9 cellular contexts compared by ENCODE assay signal in genomic region chr11:68270334-68271022, GRCh38. TPM values are rescaled to one million over a fixed set of nuclear protein-coding genes. Genes with fewer than 3 reads are reported as not detected.
A peak's percentile ranks its signal among the peaks of the same experiment; 100 is the strongest.
DNase-seq lines count a peak whose midpoint lies in the region; ATAC-seq and TF ChIP-seq lines count a peak whose summit lies in the region.
"Had no signal": no experiment of that assay in that cellular context is flagged by ENCODE, and none has a peak within 500 bp of the region (broad histone marks: within the 10 kb centered on the region; RNA-seq: fewer than 3 reads in every experiment).

No MANE protein-coding gene starts in this region.

- no peak for DNase-seq in BE2C
- DNase-seq in MG63: no peak
- DNase-seq in dorsolateral prefrontal cortex: no peak
- no peak for DNase-seq in natural killer cell treated with Interleukin-12 subunit alpha and Interleukin-12 subunit beta and Interleukin-15 and Interleukin-18, amount 100 ng/mL, for 72 hours (ENCODE audit: low spot score)
- no peak for DNase-seq in hypothalamus (lab: John Stamatoyannopoulos, UW)
- no peak for DNase-seq in NCI-H345 (lab: John Stamatoyannopoulos, UW)
- no peak for DNase-seq in NCI-H2171 treated with DMSO at 0.1 percent for 48 hours (lab: John Stamatoyannopoulos, UW)
- DNase-seq: NCI-H187 treated with DMSO at 0.1 percent for 48 hours had no signal

- H3K4me1 ChIP-seq in BE2C: no peaks in the 10 kb centered on the region

- no peaks in the 10 kb centered on the region for H3K27me3 Mint-ChIP-seq in natural killer cell treated with Interleukin-12 subunit alpha and Interleukin-12 subunit beta and Interleukin-15 and Interleukin-18, amount 100 ng/mL, for 72 hours

- peak overlapping the region; percentile 89 for H3K4me3 Mint-ChIP-seq in natural killer cell treated with Interleukin-12 subunit alpha and Interleukin-12 subunit beta and Interleukin-15 and Interleukin-18, amount 100 ng/mL, for 72 hours

- H3K9me3 Mint-ChIP-seq in natural killer cell treated with Interleukin-12 subunit alpha and Interleukin-12 subunit beta and Interleukin-15 and Interleukin-18, amount 100 ng/mL, for 72 hours: no peaks in the 10 kb centered on the region

- H3K27ac Mint-ChIP-seq in natural killer cell treated with Interleukin-12 subunit alpha and Interleukin-12 subunit beta and Interleukin-15 and Interleukin-18, amount 100 ng/mL, for 72 hours: peak overlapping the region; percentile 88 to 93

- peaks cover 4% of the 10 kb centered on the region for H3K36me3 Mint-ChIP-seq in natural killer cell treated with Interleukin-12 subunit alpha and Interleukin-12 subunit beta and Interleukin-15 and Interleukin-18, amount 100 ng/mL, for 72 hours

- TF ChIP-seq CTCF in BE2C (IDR thresholded peaks at IDR 0.05; ENCODE audit: low read depth, low read length) (no peak), dorsolateral prefrontal cortex (IDR thresholded peaks at IDR 0.05 in 54 of 56, conservative IDR thresholded peaks at IDR 0.05 in 2 of 56; ENCODE audit: low read depth in 1 of 56, partially characterized antibody in 56 of 56) (no peak)

- intact Hi-C loops in dorsolateral prefrontal cortex (cut with DNase I): loop anchor here in 1 of 2 donors (2.0 to 5.0 kb wide), 2 partner anchors 14 to 192 kb away; partner anchors contain the start of gene PPP6R3

- peaks cover 7% of the 10 kb centered on the region for H3K36me3 ChIP-seq in BE2C
- peaks cover 34% of the 10 kb centered on the region for H3K36me3 ChIP-seq in MG63

- H3K9me3 ChIP-seq in BE2C (no peaks in the 10 kb centered on the region), MG63 (no peaks in the 10 kb centered on the region)

- no peak for ATAC-seq in natural killer cell treated with Interleukin-12 subunit alpha and Interleukin-12 subunit beta and Interleukin-15 and Interleukin-18, amount 100 ng/mL, for 72 hours
- no peak for ATAC-seq in HG03457 (IDR thresholded peaks at IDR 0.05; ENCODE audit: unreplicated experiment)

- peak overlapping the region in 45 of 59 donors; percentile 8 to 98 (median 93) for H3K27ac ChIP-seq in dorsolateral prefrontal cortex

- H3K27me3 ChIP-seq in BE2C: no peaks in the 10 kb centered on the region
- H3K27me3 ChIP-seq in MG63: no peaks in the 10 kb centered on the region
- no peaks in the 10 kb centered on the region for H3K27me3 ChIP-seq in dorsolateral prefrontal cortex

- H3K4me1 Mint-ChIP-seq in natural killer cell treated with Interleukin-12 subunit alpha and Interleukin-12 subunit beta and Interleukin-15 and Interleukin-18, amount 100 ng/mL, for 72 hours (ENCODE audit: low read depth in 2 of 2): peaks cover 29 to 35% of the 10 kb centered on the region in 2 donors

- H3K4me3 ChIP-seq in BE2C (ENCODE audit: low read depth, low read length) (peak overlapping the region; percentile 92), MG63 (peak overlapping the region; percentile 88), dorsolateral prefrontal cortex (peak overlapping the region; percentile 67 to 98 (median 87))

RNA-seq across cellular contexts. Expression of gene C11orf24, which starts 1.3 kb away (rescaled TPM):
- polyA plus RNA-seq in BE2C (2012; ENCODE audit: insufficient read depth, insufficient read length, low read depth): 59.5 TPM
- total RNA-seq in MG63 (2014; rRNA removed; shearing (Covaris generic); ENCODE audit: low replicate concordance): 26.3 and 30.3 TPM in 2 replicates
- 10 to 100 TPM; 12.6 to 56.0 (median 23.3) TPM for total RNA-seq in dorsolateral prefrontal cortex
- total RNA-seq in natural killer cell treated with Interleukin-12 subunit alpha and Interleukin-12 subunit beta and Interleukin-15 and Interleukin-18, amount 100 ng/mL, for 72 hours: 10 to 100 TPM; 43.0 to 64.8 TPM

RNA-seq across cellular contexts. Expression of gene LRP5, which starts 41.9 kb away (rescaled TPM):
- polyA plus RNA-seq in BE2C (2012; ENCODE audit: insufficient read depth, insufficient read length, low read depth): 25.5 TPM
- 16.9 and 23.5 TPM in 2 replicates for total RNA-seq in MG63 (2014; rRNA removed; shearing (Covaris generic); ENCODE audit: low replicate concordance)
- 10 to 100 TPM in 50 of 120 experiments, 1 to 10 TPM in 70; 4.5 to 21.7 (median 9.2) TPM for total RNA-seq in dorsolateral prefrontal cortex
- total RNA-seq in natural killer cell treated with Interleukin-12 subunit alpha and Interleukin-12 subunit beta and Interleukin-15 and Interleukin-18, amount 100 ng/mL, for 72 hours: 1 to 10 TPM in 1 of 2 donors, under 1 TPM in 1; 0.93 to 2.1 TPM

RNA-seq across cellular contexts. Expression of gene KMT5B, which starts 57.4 kb away (rescaled TPM):
- 42.5 TPM for polyA plus RNA-seq in BE2C (2012; ENCODE audit: insufficient read depth, insufficient read length, low read depth)
- 4.7 and 13.8 TPM in 2 replicates for total RNA-seq in MG63 (2014; rRNA removed; shearing (Covaris generic); ENCODE audit: low replicate concordance)
- total RNA-seq in dorsolateral prefrontal cortex: 10 to 100 TPM; 44.6 to 73.3 (median 57.5) TPM
- 10 to 100 TPM; 30.6 to 34.4 TPM for total RNA-seq in natural killer cell treated with Interleukin-12 subunit alpha and Interleukin-12 subunit beta and Interleukin-15 and Interleukin-18, amount 100 ng/mL, for 72 hours
